11 cellular contexts compared by ENCODE assay signal in genomic region chr2:19933351-19933981, GRCh38. TPM values are rescaled to one million over a fixed set of nuclear protein-coding genes. Genes with fewer than 3 reads are reported as not detected.
A peak's percentile ranks its signal among the peaks of the same experiment; 100 is the strongest.
DNase-seq lines count a peak whose midpoint lies in the region; ATAC-seq, FAIRE-seq and TF ChIP-seq lines count a peak whose summit lies in the region.
"Had no signal": no experiment of that assay in that cellular context is flagged by ENCODE, and none has a peak within 500 bp of the region (broad histone marks: within the 10 kb centered on the region; RNA-seq: fewer than 3 reads in every experiment).

No MANE protein-coding gene starts in this region.

- DNase-seq in AG08396 (ENCODE audit: low spot score) (peak; percentile 49), LNCaP clone FGC (ENCODE audit: low read depth) (no peak), fibroblast of pulmonary artery (ENCODE audit: low read depth) (peak; percentile 88), prostate gland (ENCODE audit: low spot score) (no peak), kidney (no peak)
- DNase-seq in activated CD8-positive, alpha-beta T cell treated with anti-CD3 and anti-CD28 coated beads for 36 hours, result no peak
- no peak for DNase-seq in activated T-cell treated with anti-CD3 and anti-CD28 coated beads, Interleukin-2, amount 50 U/mL, for 72 hours
- DNase-seq: cerebellar nuclear complex, DND-41, NCI-H2227 treated with DMSO at 0.1 percent for 48 hours had no signal

- TF ChIP-seq CTCF in LNCaP clone FGC (IDR thresholded peaks at IDR 0.05; ENCODE audit: control insufficient read depth, extremely low read depth, insufficient read depth) (no peak), fibroblast of pulmonary artery (IDR thresholded peaks at IDR 0.05; ENCODE audit: low read length, missing control alignments) (no peak), prostate gland (IDR thresholded peaks at IDR 0.05) (no peak), kidney (IDR thresholded peaks at IDR 0.05; ENCODE audit: borderline replicate concordance, extremely low read depth, insufficient read depth) (no peak)
- TF ChIP-seq CTCF in activated CD8-positive, alpha-beta T cell treated with anti-CD3 and anti-CD28 coated beads for 36 hours (IDR thresholded peaks at IDR 0.05), result no peak

- H3K36me3 ChIP-seq in prostate gland, result no peaks in the 10 kb centered on the region
- H3K36me3 ChIP-seq in kidney (ENCODE audit: control insufficient read depth in 1 of 2, insufficient read depth in 2 of 2, low read length in 2 of 2), result peaks cover 13 to 28% of the 10 kb centered on the region in 2 donors

- CTCF ChIA-PET in activated CD8-positive, alpha-beta T cell treated with anti-CD3 and anti-CD28 coated beads for 36 hours (lab: Charles Lee), result interaction anchor here (0.7 to 1.0 kb wide), 2 partner anchors 33 to 82 kb away, joined by 3 to 5 read pairs; no protein-coding TSS in a partner anchor

- no peaks in the 10 kb centered on the region for H3K27me3 ChIP-seq in prostate gland (replicated peaks; ENCODE audit: insufficient read depth)

- no peak overlapping the region for H3K4me3 Mint-ChIP-seq in activated CD8-positive, alpha-beta T cell treated with anti-CD3 and anti-CD28 coated beads for 36 hours
- no peak overlapping the region for H3K4me3 Mint-ChIP-seq in activated T-cell treated with anti-CD3 and anti-CD28 coated beads, Interleukin-2, amount 50 U/mL, for 72 hours

- no peak overlapping the region for H3K9ac ChIP-seq in kidney (ENCODE audit: low read length in 2 of 2)

- ATAC-seq in GM21526 (IDR thresholded peaks at IDR 0.05; ENCODE audit: low FRiP score, unreplicated experiment), result peak; percentile 72
- no peak for ATAC-seq in activated CD8-positive, alpha-beta T cell treated with anti-CD3 and anti-CD28 coated beads for 36 hours
- no peak for ATAC-seq in activated T-cell treated with anti-CD3 and anti-CD28 coated beads, Interleukin-2, amount 50 U/mL, for 72 hours (replicated peaks in 1 of 2)

- FAIRE-seq in kidney (lab: Jason Lieb, UNC), result no peak

- POLR2A ChIA-PET in activated CD8-positive, alpha-beta T cell treated with anti-CD3 and anti-CD28 coated beads for 36 hours (lab: Charles Lee), result no interaction called here

- H3K27ac Mint-ChIP-seq in activated CD8-positive, alpha-beta T cell treated with anti-CD3 and anti-CD28 coated beads for 36 hours, result no peak overlapping the region
- no peak overlapping the region for H3K27ac Mint-ChIP-seq in activated T-cell treated with anti-CD3 and anti-CD28 coated beads, Interleukin-2, amount 50 U/mL, for 72 hours

- H3K4me1 ChIP-seq in prostate gland (replicated peaks) (no peaks in the 10 kb centered on the region), kidney (ENCODE audit: control insufficient read depth in 1 of 2, insufficient read depth in 1 of 2, low read depth in 1 of 2, low read length in 2 of 2) (no peaks in the 10 kb centered on the region)

- no peaks in the 10 kb centered on the region for H3K27me3 Mint-ChIP-seq in activated CD8-positive, alpha-beta T cell treated with anti-CD3 and anti-CD28 coated beads for 36 hours
- H3K27me3 Mint-ChIP-seq in activated T-cell treated with anti-CD3 and anti-CD28 coated beads, Interleukin-2, amount 50 U/mL, for 72 hours (ENCODE audit: low read depth), result no peaks in the 10 kb centered on the region

- intact Hi-C loops in prostate gland (cut with DNase I), result no loop called here
- intact Hi-C loops in activated CD8-positive, alpha-beta T cell treated with anti-CD3 and anti-CD28 coated beads for 36 hours (cut with micrococcal nuclease), result no loop called here
- intact Hi-C loops in kidney (cut with DNase I), result no loop called here

- peaks cover 40% of the 10 kb centered on the region for H3K36me3 Mint-ChIP-seq in activated CD8-positive, alpha-beta T cell treated with anti-CD3 and anti-CD28 coated beads for 36 hours (ENCODE audit: low read depth)
- H3K36me3 Mint-ChIP-seq in activated T-cell treated with anti-CD3 and anti-CD28 coated beads, Interleukin-2, amount 50 U/mL, for 72 hours (ENCODE audit: insufficient read depth in 2 of 2), result peaks cover 6 to 18% of the 10 kb centered on the region in 2 donors

- H3K4me1 Mint-ChIP-seq in activated CD8-positive, alpha-beta T cell treated with anti-CD3 and anti-CD28 coated beads for 36 hours (ENCODE audit: low read depth), result no peaks in the 10 kb centered on the region
- no peaks in the 10 kb centered on the region for H3K4me1 Mint-ChIP-seq in activated T-cell treated with anti-CD3 and anti-CD28 coated beads, Interleukin-2, amount 50 U/mL, for 72 hours (ENCODE audit: low read depth)

- WGBS in prostate gland, result 21% methylated on average over 5 of the region's 5 CpGs

- H3K4me3 ChIP-seq in LNCaP clone FGC (ENCODE audit: low read depth, low read length), result peak overlapping the region; percentile 23; the same call in 1 of the 2 replicates
- no peak overlapping the region for H3K4me3 ChIP-seq in fibroblast of pulmonary artery (replicated peaks; ENCODE audit: low read depth, low read length)
- H3K4me3 ChIP-seq in prostate gland, result no peak overlapping the region
- H3K4me3 ChIP-seq in kidney (ENCODE audit: low read length in 2 of 2), result no peak overlapping the region

- H3K27ac ChIP-seq in prostate gland (peak overlapping the region in 1 of 2 donors; percentile 17), kidney (ENCODE audit: low read depth in 2 of 2, low read length in 2 of 2) (no peak overlapping the region)

- H3K9me3 Mint-ChIP-seq in activated CD8-positive, alpha-beta T cell treated with anti-CD3 and anti-CD28 coated beads for 36 hours, result peaks cover 4% of the 10 kb centered on the region
- H3K9me3 Mint-ChIP-seq in activated T-cell treated with anti-CD3 and anti-CD28 coated beads, Interleukin-2, amount 50 U/mL, for 72 hours, result peaks cover 0 to 4% of the 10 kb centered on the region in 2 donors

- TF ChIP-seq POLR2A in prostate gland (IDR thresholded peaks at IDR 0.05), result no peak

- H3K9me3 ChIP-seq in prostate gland, result no peaks in the 10 kb centered on the region
- peaks cover 0 to 1% of the 10 kb centered on the region in 2 donors for H3K9me3 ChIP-seq in kidney (ENCODE audit: control insufficient read depth in 1 of 2, low read length in 2 of 2)

RNA-seq across cellular contexts. Expression of gene TTC32, which starts 31.7 kb away (rescaled TPM):
- total RNA-seq in prostate gland, result 10 to 100 TPM; 16.6 to 20.6 TPM
- 10 to 100 TPM; 21.6 to 24.2 TPM for total RNA-seq in activated CD8-positive, alpha-beta T cell treated with anti-CD3 and anti-CD28 coated beads for 36 hours
- 17.7 TPM for total RNA-seq in kidney
- 8.6 TPM for polyA plus RNA-seq in kidney (ENCODE audit: insufficient read depth, low read depth, low replicate concordance)
- total RNA-seq in activated T-cell treated with anti-CD3 and anti-CD28 coated beads, Interleukin-2, amount 50 U/mL, for 72 hours, result 10 to 100 TPM; 39.2 to 39.4 TPM

RNA-seq across cellular contexts. Expression of gene WDR35, which starts 56.4 kb away (rescaled TPM):
- 10 to 100 TPM in 1 of 2 donors, 1 to 10 TPM in 1; 9.2 to 10.1 TPM for total RNA-seq in prostate gland
- 1 to 10 TPM; 5.6 to 5.9 TPM for total RNA-seq in activated CD8-positive, alpha-beta T cell treated with anti-CD3 and anti-CD28 coated beads for 36 hours
- 21.2 TPM for total RNA-seq in kidney
- 6.0 TPM for polyA plus RNA-seq in kidney (ENCODE audit: insufficient read depth, low read depth, low replicate concordance)
- total RNA-seq in activated T-cell treated with anti-CD3 and anti-CD28 coated beads, Interleukin-2, amount 50 U/mL, for 72 hours, result 1 to 10 TPM; 4.7 to 6.4 TPM

Comparison
In these comparisons a context has a peak if more than half of its experiments do, and no peak if none do; other contexts are left out.
1. DNase-seq: peak in AG08396 (single experiment) and fibroblast of pulmonary artery (single experiment); none in LNCaP clone FGC (single experiment), prostate gland (single experiment), activated CD8-positive, alpha-beta T cell treated with anti-CD3 and anti-CD28 coated beads for 36 hours (single experiment), kidney (single experiment) and activated T-cell treated with anti-CD3 and anti-CD28 coated beads, Interleukin-2, amount 50 U/mL, for 72 hours (0 of 2).